In genomic region chr19:13764101-13764807, GRCh38 we compare ENCODE assay signal across 8 cellular contexts. TPM values are rescaled to one million over a fixed set of nuclear protein-coding genes. Genes with fewer than 3 reads are reported as not detected.
DNase-seq lines count a peak whose midpoint lies in the region; ATAC-seq and TF ChIP-seq lines count a peak whose summit lies in the region.

Gene MRI1, plus strand, starts transcription at chr19:13764522. Its CDS starts 67 bp downstream, at chr19:13764589.

- H4K20me1 ChIP-seq in PC-9 (ENCODE audit: insufficient read depth) (peaks cover 6% of the 10 kb centered on the region; the same call in 1 of the 2 replicates), fibroblast of lung (ENCODE audit: control insufficient read depth, extremely low read depth, insufficient read depth, low read length) (no peaks in the 10 kb centered on the region)

- intact Hi-C loops in PC-9 (cut with micrococcal nuclease; ENCODE audit: unreplicated experiment), result loop anchor here (2.0 kb wide), 1 partner anchor 31 kb away; the partner anchor contains the start of gene ZSWIM4

- H3K4me1 Mint-ChIP-seq in activated T-helper 17 cell treated with anti-CD3 and anti-CD28 coated beads, Interleukin-2, amount 50 U/mL, for 72 hours, result peaks cover 12% of the 10 kb centered on the region
- H3K4me1 Mint-ChIP-seq in naive B cell, result peaks cover 9 to 24% (median 16%) of the 10 kb centered on the region in 3 donors
- peaks cover 36% of the 10 kb centered on the region for H3K4me1 Mint-ChIP-seq in stimulated activated naive CD8-positive, alpha-beta T cell treated with anti-CD3 and anti-CD28 coated beads, Interleukin-15, amount 100 ng/mL, for 72 hours

- peaks cover 61% of the 10 kb centered on the region for H3K36me3 Mint-ChIP-seq in activated T-helper 17 cell treated with anti-CD3 and anti-CD28 coated beads, Interleukin-2, amount 50 U/mL, for 72 hours (ENCODE audit: low read depth)
- H3K36me3 Mint-ChIP-seq in naive B cell, result no peaks in the 10 kb centered on the region

- H3F3A ChIP-seq in PC-9 (ENCODE audit: insufficient read depth, low read depth), result peaks cover 25% of the 10 kb centered on the region; the same call in 1 of the 2 replicates

- H2AFZ ChIP-seq in PC-9 (peak within 1 kb of the TSS; percentile 75), fibroblast of lung (ENCODE audit: low read length) (peak within 1 kb of the TSS; percentile 69)

- H3K27ac Mint-ChIP-seq in activated T-helper 17 cell treated with anti-CD3 and anti-CD28 coated beads, Interleukin-2, amount 50 U/mL, for 72 hours, result peak within 1 kb of the TSS; percentile 82
- peak within 1 kb of the TSS; percentile 47 to 95 (median 82) for H3K27ac Mint-ChIP-seq in naive B cell
- peak within 1 kb of the TSS; percentile 75 to 91 for H3K27ac Mint-ChIP-seq in stimulated activated naive CD8-positive, alpha-beta T cell treated with anti-CD3 and anti-CD28 coated beads, Interleukin-15, amount 100 ng/mL, for 72 hours

- H3K9me3 Mint-ChIP-seq in activated T-helper 17 cell treated with anti-CD3 and anti-CD28 coated beads, Interleukin-2, amount 50 U/mL, for 72 hours, result no peaks in the 10 kb centered on the region
- no peaks in the 10 kb centered on the region for H3K9me3 Mint-ChIP-seq in naive B cell
- no peaks in the 10 kb centered on the region for H3K9me3 Mint-ChIP-seq in stimulated activated naive CD8-positive, alpha-beta T cell treated with anti-CD3 and anti-CD28 coated beads, Interleukin-15, amount 100 ng/mL, for 72 hours

- peak; percentile 88 for ATAC-seq in activated T-helper 17 cell treated with anti-CD3 and anti-CD28 coated beads, Interleukin-2, amount 50 U/mL, for 72 hours (replicated peaks)
- ATAC-seq in naive B cell (ENCODE audit: low read depth in 2 of 2), result peak; percentile 72 to 76
- peak; percentile 83 for ATAC-seq in stimulated activated naive CD8-positive, alpha-beta T cell treated with anti-CD3 and anti-CD28 coated beads, Interleukin-15, amount 100 ng/mL, for 72 hours
- no peak for ATAC-seq in GM21423 (IDR thresholded peaks at IDR 0.05; ENCODE audit: unreplicated experiment)

- BruUV-seq in PC-9 (replicated peaks; lab: Mats Ljungman, UMichigan), result TSS peak; percentile 92

- no peaks in the 10 kb centered on the region for H3K9me3 ChIP-seq in HUES48 (ENCODE audit: control insufficient read depth, insufficient read depth, low read length)
- no peaks in the 10 kb centered on the region for H3K9me3 ChIP-seq in PC-9 (ENCODE audit: insufficient read depth, low read depth)
- no peaks in the 10 kb centered on the region for H3K9me3 ChIP-seq in fibroblast of lung (ENCODE audit: control insufficient read depth, insufficient read depth, low read depth, low read length)

- peak within 1 kb of the TSS; percentile 82 for H3K4me3 Mint-ChIP-seq in activated T-helper 17 cell treated with anti-CD3 and anti-CD28 coated beads, Interleukin-2, amount 50 U/mL, for 72 hours
- H3K4me3 Mint-ChIP-seq in naive B cell, result peak within 1 kb of the TSS; percentile 79 to 92 (median 88)
- H3K4me3 Mint-ChIP-seq in stimulated activated naive CD8-positive, alpha-beta T cell treated with anti-CD3 and anti-CD28 coated beads, Interleukin-15, amount 100 ng/mL, for 72 hours, result peak within 1 kb of the TSS; percentile 89 to 91

- CTCF ChIA-PET in PC-9 (lab: Charles Lee), result interaction anchor here (0.6 to 1.1 kb wide), 2 partner anchors 98 to 108 kb away, joined by 3 to 6 read pairs; no protein-coding TSS in a partner anchor

- no peaks in the 10 kb centered on the region for H3K27me3 Mint-ChIP-seq in activated T-helper 17 cell treated with anti-CD3 and anti-CD28 coated beads, Interleukin-2, amount 50 U/mL, for 72 hours
- no peaks in the 10 kb centered on the region for H3K27me3 Mint-ChIP-seq in naive B cell
- no peaks in the 10 kb centered on the region for H3K27me3 Mint-ChIP-seq in stimulated activated naive CD8-positive, alpha-beta T cell treated with anti-CD3 and anti-CD28 coated beads, Interleukin-15, amount 100 ng/mL, for 72 hours

- peaks cover 33% of the 10 kb centered on the region for H3K36me3 ChIP-seq in HUES48 (ENCODE audit: control insufficient read depth, insufficient read depth, low read length)
- 0 out of 2 replicates have a peak, but pooled peaks cover 3% of the 10 kb centered on the region for H3K36me3 ChIP-seq in PC-9 (ENCODE audit: low read depth)
- H3K36me3 ChIP-seq in fibroblast of lung (ENCODE audit: control insufficient read depth, insufficient read depth, low read length), result peaks cover 10% of the 10 kb centered on the region

- H3K4me2 ChIP-seq in PC-9, result peak within 1 kb of the TSS; percentile 64
- peak within 1 kb of the TSS; percentile 73 for H3K4me2 ChIP-seq in fibroblast of lung (ENCODE audit: extremely low read depth, insufficient read depth, low read length)

- TF ChIP-seq CTCF in GM10266 (IDR thresholded peaks at IDR 0.05; ENCODE audit: control insufficient read depth, insufficient read depth, low read depth, missing control alignments), result no peak
- no peak for TF ChIP-seq CTCF in PC-9 (conservative IDR thresholded peaks at IDR 0.05)
- TF ChIP-seq CTCF in fibroblast of lung (conservative IDR thresholded peaks at IDR 0.05 in 1 of 2, IDR thresholded peaks at IDR 0.05 in 1 of 2; ENCODE audit: low read depth in 1 of 2, low read length in 2 of 2), result no peak

- H3K79me2 ChIP-seq in PC-9 (ENCODE audit: low read depth), result peaks cover 21% of the 10 kb centered on the region
- H3K79me2 ChIP-seq in fibroblast of lung (ENCODE audit: control insufficient read depth, insufficient read depth, low read length), result peaks cover 7% of the 10 kb centered on the region

- no peaks in the 10 kb centered on the region for H3K9me2 ChIP-seq in PC-9 (ENCODE audit: insufficient read depth)

- H3K4me3 ChIP-seq in HUES48 (ENCODE audit: low read depth, low read length) (peak within 1 kb of the TSS; percentile 73), PC-9 (peak within 1 kb of the TSS; percentile 61), fibroblast of lung (replicated peaks in 1 of 4; ENCODE audit: control extremely low read depth in 1 of 4, insufficient read depth in 1 of 4, low read depth in 3 of 4, low read length in 4 of 4) (peak within 1 kb of the TSS; percentile 49 to 78 (median 64))

- H3K9ac ChIP-seq in HUES48 (ENCODE audit: low read depth, low read length) (peak within 1 kb of the TSS; percentile 25; the same call in 1 of the 2 replicates), fibroblast of lung (ENCODE audit: insufficient read depth, low read length) (peak within 1 kb of the TSS; percentile 75)

- no peaks in the 10 kb centered on the region; the same call in 1 of the 2 replicates for H3K4me1 ChIP-seq in HUES48 (ENCODE audit: control insufficient read depth, insufficient read depth, low read length)
- peaks cover 9% of the 10 kb centered on the region; the same call in 1 of the 2 replicates for H3K4me1 ChIP-seq in PC-9 (replicated peaks; ENCODE audit: insufficient read depth)
- peaks cover 4% of the 10 kb centered on the region for H3K4me1 ChIP-seq in fibroblast of lung (ENCODE audit: control insufficient read depth, extremely low read depth, insufficient read depth, low read length)

- H3K27me3 ChIP-seq in HUES48 (ENCODE audit: control insufficient read depth, insufficient read depth, low read length) (no peaks in the 10 kb centered on the region), PC-9 (ENCODE audit: insufficient read depth, low read depth) (no peaks in the 10 kb centered on the region), fibroblast of lung (ENCODE audit: control insufficient read depth, insufficient read depth, low read length) (no peaks in the 10 kb centered on the region)

- no peak within 1 kb of the TSS for H3K27ac ChIP-seq in HUES48 (ENCODE audit: low read depth, low read length)
- H3K27ac ChIP-seq in PC-9, result peak within 1 kb of the TSS; percentile 35; the same call in 1 of the 2 replicates
- H3K27ac ChIP-seq in fibroblast of lung (ENCODE audit: insufficient read depth, low read length), result peak within 1 kb of the TSS; percentile 50

- peak; percentile 94 for DNase-seq in GM10266 (ENCODE audit: extremely low spot score)
- peak in 1 of 2 experiments; percentile 72 for DNase-seq in PC-9
- peak; percentile 66 to 72 for DNase-seq in fibroblast of lung (ENCODE audit: low read depth in 2 of 2)
- DNase-seq in naive B cell, result peak; percentile 49
- DNase-seq in stimulated activated naive CD8-positive, alpha-beta T cell treated with anti-CD3 and anti-CD28 coated beads, Interleukin-15, amount 100 ng/mL, for 72 hours, result peak; percentile 59 to 67

- POLR2A ChIA-PET in PC-9 (lab: Charles Lee; ENCODE audit: unreplicated experiment), result interaction anchor here (0.5 to 1.0 kb wide), 5 partner anchors 31 to 597 kb away, joined by 3 to 9 read pairs (median 4); partner anchors contain the start of gene ZSWIM4

RNA-seq across cellular contexts. Expression of gene MRI1, which starts in this region (rescaled TPM):
- total RNA-seq in PC-9 (2021) (30.1 and 33.8 TPM in 2 replicates), fibroblast of lung (17.7 and 20.3 TPM in 2 replicates)
- 10 to 100 TPM; 45.3 to 53.7 TPM for total RNA-seq in activated T-helper 17 cell treated with anti-CD3 and anti-CD28 coated beads, Interleukin-2, amount 50 U/mL, for 72 hours
- polyA plus RNA-seq in fibroblast of lung (5.2 and 17.1 TPM in 2 replicates), naive B cell (ENCODE audit: low read depth in 6 of 6) (10 to 100 TPM in 1 of 6 donors, 1 to 10 TPM in 5; 4.7 to 18.3 (median 8.2) TPM)
- 6.2 and 17.7 TPM in 2 replicates for polyA plus RNA-seq in fibroblast of lung (2012)
- 7.2 and 26.5 TPM in 2 replicates for polyA minus RNA-seq in fibroblast of lung (ENCODE audit: low replicate concordance)
